Comparison of ENCODE assay signal across 34 cellular contexts in genomic region chr18:47087676-47088075, GRCh38. TPM values are rescaled to one million over a fixed set of nuclear protein-coding genes. Genes with fewer than 3 reads are reported as not detected.
"Had no signal": no experiment of that assay in that cellular context is flagged by ENCODE, and none has a peak within 500 bp of the region (broad histone marks: within the 10 kb centered on the region; RNA-seq: fewer than 3 reads in every experiment).

No MANE protein-coding gene starts in this region.

- H3K27ac ChIP-seq: adrenal gland, body of pancreas, epithelial cell of prostate, esophagus squamous epithelium, VCaP had no signal

- H3K36me3 Mint-ChIP-seq: WTC11 had no signal

- ATAC-seq: activated naive CD8-positive, alpha-beta T cell treated with anti-CD3 and anti-CD28 coated beads, Interleukin-2, amount 50 U/mL, for 24 hours; activated T-cell treated with anti-CD3 and anti-CD28 coated beads, Interleukin-2, amount 50 U/mL, for 4 hours; activated T-helper 17 cell treated with anti-CD3 and anti-CD28 coated beads, Interleukin-2, amount 50 U/mL, for 72 hours; body of pancreas; WTC11 had no signal

- H3K4me3 Mint-ChIP-seq: activated CD4-positive, alpha-beta memory T cell treated with anti-CD3 and anti-CD28 coated beads, Interleukin-2, amount 10 ng/mL, durations not matched to agents 7 days and 5 days; activated CD4-positive, alpha-beta T cell treated with anti-CD3 and anti-CD28 coated beads, Interleukin-2, amount 10 ng/mL, durations not matched to agents 7 days and 5 days; activated naive CD4-positive, alpha-beta T cell treated with anti-CD3 and anti-CD28 coated beads for 36 hours; activated naive CD4-positive, alpha-beta T cell treated with anti-CD3 and anti-CD28 coated beads, Interleukin-2, amount 50 U/mL, for 24 hours; activated naive CD8-positive, alpha-beta T cell treated with anti-CD3 and anti-CD28 coated beads for 36 hours; activated naive CD8-positive, alpha-beta T cell treated with anti-CD3 and anti-CD28 coated beads, Interleukin-2, amount 50 U/mL, for 24 hours; activated T-cell treated with anti-CD3 and anti-CD28 coated beads, Interleukin-2, amount 50 U/mL, for 4 hours; activated T-helper 17 cell treated with anti-CD3 and anti-CD28 coated beads, Interleukin-2, amount 50 U/mL, for 72 hours; WTC11 had no signal

- H3K27ac Mint-ChIP-seq: activated CD4-positive, alpha-beta memory T cell treated with anti-CD3 and anti-CD28 coated beads, Interleukin-2, amount 10 ng/mL, durations not matched to agents 7 days and 5 days; activated CD4-positive, alpha-beta T cell treated with anti-CD3 and anti-CD28 coated beads, Interleukin-2, amount 10 ng/mL, durations not matched to agents 7 days and 5 days; activated naive CD4-positive, alpha-beta T cell treated with anti-CD3 and anti-CD28 coated beads for 36 hours; activated naive CD4-positive, alpha-beta T cell treated with anti-CD3 and anti-CD28 coated beads, Interleukin-2, amount 50 U/mL, for 24 hours; activated naive CD8-positive, alpha-beta T cell treated with anti-CD3 and anti-CD28 coated beads for 36 hours; activated naive CD8-positive, alpha-beta T cell treated with anti-CD3 and anti-CD28 coated beads, Interleukin-2, amount 50 U/mL, for 24 hours; activated T-helper 17 cell treated with anti-CD3 and anti-CD28 coated beads, Interleukin-2, amount 50 U/mL, for 72 hours; WTC11 had no signal

- H3K4me1 Mint-ChIP-seq: activated CD4-positive, alpha-beta memory T cell treated with anti-CD3 and anti-CD28 coated beads, Interleukin-2, amount 10 ng/mL, durations not matched to agents 7 days and 5 days; activated CD4-positive, alpha-beta T cell treated with anti-CD3 and anti-CD28 coated beads, Interleukin-2, amount 10 ng/mL, durations not matched to agents 7 days and 5 days; activated naive CD4-positive, alpha-beta T cell treated with anti-CD3 and anti-CD28 coated beads, Interleukin-2, amount 50 U/mL, for 24 hours; activated naive CD8-positive, alpha-beta T cell treated with anti-CD3 and anti-CD28 coated beads for 36 hours; activated naive CD8-positive, alpha-beta T cell treated with anti-CD3 and anti-CD28 coated beads, Interleukin-2, amount 50 U/mL, for 24 hours; activated T-helper 17 cell treated with anti-CD3 and anti-CD28 coated beads, Interleukin-2, amount 50 U/mL, for 72 hours had no signal

- DNase-seq: activated CD4-positive, alpha-beta memory T cell treated with anti-CD3 and anti-CD28 coated beads, Interleukin-2, amount 10 ng/mL, durations not matched to agents 7 days and 5 days; activated CD4-positive, alpha-beta T cell treated with anti-CD3 and anti-CD28 coated beads for 1 hour; activated CD4-positive, alpha-beta T cell treated with anti-CD3 and anti-CD28 coated beads for 4 hours; activated CD4-positive, alpha-beta T cell treated with anti-CD3 and anti-CD28 coated beads, Interleukin-2, amount 10 ng/mL, durations not matched to agents 7 days and 5 days; activated CD4-positive, alpha-beta T cell treated with anti-CD3 and anti-CD28 coated beads, Interleukin-2, amount 50 U/mL, for 4 hours; activated CD8-positive, alpha-beta memory T cell treated with anti-CD3 and anti-CD28 coated beads, Interleukin-2, amount 50 U/mL, for 48 hours; activated effector memory CD4-positive, alpha-beta T cell treated with anti-CD3 and anti-CD28 coated beads, Interleukin-2, amount 50 U/mL, for 16 hours; activated naive CD4-positive, alpha-beta T cell treated with anti-CD3 and anti-CD28 coated beads for 36 hours; activated naive CD8-positive, alpha-beta T cell treated with anti-CD3 and anti-CD28 coated beads for 36 hours; activated naive CD8-positive, alpha-beta T cell treated with anti-CD3 and anti-CD28 coated beads, Interleukin-2, amount 50 U/mL, for 24 hours; activated T-cell treated with anti-CD3 and anti-CD28 coated beads for 4 hours; activated T-cell treated with anti-CD3 and anti-CD28 coated beads, Interleukin-2, amount 50 U/mL, for 4 hours; adrenal gland; amygdala; aorta; body of pancreas; caudate nucleus; cortex of kidney; dermis blood vessel endothelial cell; effector CD8-positive, alpha-beta T cell; esophagus squamous epithelium; foreskin melanocyte; glutamatergic neuron; T-helper 2 cell had no signal

- H3K9me3 Mint-ChIP-seq: activated CD4-positive, alpha-beta memory T cell treated with anti-CD3 and anti-CD28 coated beads, Interleukin-2, amount 10 ng/mL, durations not matched to agents 7 days and 5 days; activated CD4-positive, alpha-beta T cell treated with anti-CD3 and anti-CD28 coated beads, Interleukin-2, amount 10 ng/mL, durations not matched to agents 7 days and 5 days; activated naive CD4-positive, alpha-beta T cell treated with anti-CD3 and anti-CD28 coated beads for 36 hours; activated naive CD4-positive, alpha-beta T cell treated with anti-CD3 and anti-CD28 coated beads, Interleukin-2, amount 50 U/mL, for 24 hours; activated naive CD8-positive, alpha-beta T cell treated with anti-CD3 and anti-CD28 coated beads for 36 hours; activated naive CD8-positive, alpha-beta T cell treated with anti-CD3 and anti-CD28 coated beads, Interleukin-2, amount 50 U/mL, for 24 hours; activated T-cell treated with anti-CD3 and anti-CD28 coated beads, Interleukin-2, amount 50 U/mL, for 4 hours; activated T-helper 17 cell treated with anti-CD3 and anti-CD28 coated beads, Interleukin-2, amount 50 U/mL, for 72 hours; WTC11 had no signal

- H3K27me3 Mint-ChIP-seq: activated CD4-positive, alpha-beta memory T cell treated with anti-CD3 and anti-CD28 coated beads, Interleukin-2, amount 10 ng/mL, durations not matched to agents 7 days and 5 days; activated CD4-positive, alpha-beta T cell treated with anti-CD3 and anti-CD28 coated beads, Interleukin-2, amount 10 ng/mL, durations not matched to agents 7 days and 5 days; activated naive CD4-positive, alpha-beta T cell treated with anti-CD3 and anti-CD28 coated beads, Interleukin-2, amount 50 U/mL, for 24 hours; activated naive CD8-positive, alpha-beta T cell treated with anti-CD3 and anti-CD28 coated beads for 36 hours; activated naive CD8-positive, alpha-beta T cell treated with anti-CD3 and anti-CD28 coated beads, Interleukin-2, amount 50 U/mL, for 24 hours; activated T-helper 17 cell treated with anti-CD3 and anti-CD28 coated beads, Interleukin-2, amount 50 U/mL, for 72 hours had no signal

RNA-seq across cellular contexts. Expression of gene ELOA2, which starts 52.3 kb away (rescaled TPM):
- total RNA-seq: activated CD4-positive, alpha-beta memory T cell treated with anti-CD3 and anti-CD28 coated beads, Interleukin-2, amount 10 ng/mL, durations not matched to agents 7 days and 5 days; activated CD4-positive, alpha-beta T cell treated with anti-CD3 and anti-CD28 coated beads, Interleukin-2, amount 10 ng/mL, durations not matched to agents 7 days and 5 days; activated naive CD4-positive, alpha-beta T cell treated with anti-CD3 and anti-CD28 coated beads for 36 hours; activated naive CD8-positive, alpha-beta T cell treated with anti-CD3 and anti-CD28 coated beads for 36 hours; activated T-cell treated with anti-CD3 and anti-CD28 coated beads, Interleukin-2, amount 50 U/mL, for 4 hours; activated T-helper 17 cell treated with anti-CD3 and anti-CD28 coated beads, Interleukin-2, amount 50 U/mL, for 72 hours; adrenal gland; aorta; body of pancreas; chondrocyte; dermis blood vessel endothelial cell; endothelial cell of umbilical vein; fibroblast of lung; fibroblast of villous mesenchyme; T-helper 1 cell treated with Interleukin-12 subunit alpha and Interleukin-12 subunit beta and Interleukin-4 antibody, amounts not matched to agents 30 ng/mL and 1 ng/mL, for 36 hours; WTC11 had no signal
